In genomic region chr9:76394896-76395244, GRCh38 we compare ENCODE assay signal across 8 cellular contexts. TPM values are rescaled to one million over a fixed set of nuclear protein-coding genes. Genes with fewer than 3 reads are reported as not detected.
DNase-seq lines count a peak whose midpoint lies in the region; ATAC-seq and TF ChIP-seq lines count a peak whose summit lies in the region.

No MANE protein-coding gene starts in this region.

- H2AFZ ChIP-seq in ACC112 (ENCODE audit: low read length, unreplicated experiment), result peak overlapping the region; percentile 99

- 3 to 12% methylated on average over 6 to 14 of the region's 14 CpGs for whole genome bisulfite sequencing in endodermal cell (ENCODE audit: insufficient coverage in 1 of 2, insufficient read length in 1 of 2), 2 experiments

- H3K9ac ChIP-seq in endodermal cell (ENCODE audit: extremely low read depth, low read length, poor library complexity, severe bottlenecking), result peak overlapping the region; percentile 93
- peak overlapping the region; percentile 84 to 99 (median 88) for H3K9ac ChIP-seq in subcutaneous abdominal adipose tissue (ENCODE audit: low read length in 5 of 5)

- H3K4me3 Mint-ChIP-seq in activated CD4-positive, alpha-beta T cell treated with anti-CD3 and anti-CD28 coated beads for 36 hours, result peak overlapping the region; percentile 85
- H3K4me3 Mint-ChIP-seq in endodermal cell, result peak overlapping the region; percentile 76

- CTCF ChIA-PET in activated CD4-positive, alpha-beta T cell treated with anti-CD3 and anti-CD28 coated beads for 36 hours (lab: Charles Lee), result interaction anchor here (0.7 to 2.4 kb wide), 9 partner anchors 25 to 1373 kb away, joined by 3 to 10 read pairs (median 6); partner anchors contain the start of gene GCNT1

- intact Hi-C loops in activated CD4-positive, alpha-beta T cell treated with anti-CD3 and anti-CD28 coated beads for 36 hours (cut with DNase I, micrococcal nuclease), result loop anchor here (1.0 to 10.0 kb wide), 15 partner anchors 8 to 1440 kb away; partner anchors contain the start of genes GCNT1 (in 2 of the 2), VPS13A (in 2 of the 2), C9orf40 (in 1 of the 2) and CARNMT1 (in 1 of the 2)

- peaks cover 21% of the 10 kb centered on the region for H3K36me3 Mint-ChIP-seq in activated CD4-positive, alpha-beta T cell treated with anti-CD3 and anti-CD28 coated beads for 36 hours (ENCODE audit: low read depth)
- H3K36me3 Mint-ChIP-seq in endodermal cell (ENCODE audit: low read depth), result peaks cover 27% of the 10 kb centered on the region

- ATAC-seq in GM18519 (IDR thresholded peaks at IDR 0.05; ENCODE audit: low FRiP score, unreplicated experiment) (peak; percentile 52), HG03045 (IDR thresholded peaks at IDR 0.05; ENCODE audit: unreplicated experiment) (peak; percentile 43)
- peak; percentile 66 for ATAC-seq in activated CD4-positive, alpha-beta T cell treated with anti-CD3 and anti-CD28 coated beads for 36 hours

- H3K79me2 ChIP-seq in ACC112 (ENCODE audit: control insufficient read depth, insufficient read depth, low read length, unreplicated experiment), result peaks cover 14% of the 10 kb centered on the region

- H3K9me3 ChIP-seq in endodermal cell (ENCODE audit: control insufficient read depth, low read length) (peaks cover 11% of the 10 kb centered on the region), subcutaneous abdominal adipose tissue (ENCODE audit: control insufficient read depth in 5 of 5, low read length in 5 of 5) (peaks cover 0 to 4% (median 0%) of the 10 kb centered on the region in 5 donors)

- peak overlapping the region; percentile 95 for H3K27ac Mint-ChIP-seq in activated CD4-positive, alpha-beta T cell treated with anti-CD3 and anti-CD28 coated beads for 36 hours
- H3K27ac Mint-ChIP-seq in endodermal cell, result peak overlapping the region; percentile 96

- H3K4me3 ChIP-seq in ACC112 (ENCODE audit: low read depth, low read length) (peak overlapping the region; percentile 98), endodermal cell (ENCODE audit: low read length) (peak overlapping the region; percentile 99), subcutaneous abdominal adipose tissue (ENCODE audit: low read depth in 1 of 5, low read length in 5 of 5) (peak overlapping the region; percentile 73 to 98 (median 91))

- no peaks in the 10 kb centered on the region for H3K27me3 Mint-ChIP-seq in activated CD4-positive, alpha-beta T cell treated with anti-CD3 and anti-CD28 coated beads for 36 hours
- no peaks in the 10 kb centered on the region for H3K27me3 Mint-ChIP-seq in endodermal cell (ENCODE audit: insufficient read depth)

- H3K4me1 Mint-ChIP-seq in activated CD4-positive, alpha-beta T cell treated with anti-CD3 and anti-CD28 coated beads for 36 hours, result peaks cover 26% of the 10 kb centered on the region
- peaks cover 7% of the 10 kb centered on the region for H3K4me1 Mint-ChIP-seq in endodermal cell

- DNase-seq in NCI-H2196 treated with DMSO at 0.1 percent for 48 hours (lab: John Stamatoyannopoulos, UW; ENCODE audit: unreplicated experiment), result peak; percentile 54
- peak; percentile 75 for DNase-seq in activated CD4-positive, alpha-beta T cell treated with anti-CD3 and anti-CD28 coated beads for 36 hours
- peak; percentile 87 for DNase-seq in endodermal cell
- DNase-seq in mucosa of gallbladder (ENCODE audit: low spot score), result peak; percentile 52

- H3K36me3 ChIP-seq in ACC112 (ENCODE audit: insufficient read depth, low read length) (peaks cover 11% of the 10 kb centered on the region), endodermal cell (ENCODE audit: control insufficient read depth, insufficient read depth, low read length) (peaks cover 24% of the 10 kb centered on the region), subcutaneous abdominal adipose tissue (ENCODE audit: control insufficient read depth in 5 of 5, insufficient read depth in 5 of 5, low read length in 5 of 5) (peaks cover 0 to 3% (median 0%) of the 10 kb centered on the region in 5 donors)

- H3K9me3 Mint-ChIP-seq in activated CD4-positive, alpha-beta T cell treated with anti-CD3 and anti-CD28 coated beads for 36 hours (ENCODE audit: low read depth), result peaks cover 6% of the 10 kb centered on the region
- H3K9me3 Mint-ChIP-seq in endodermal cell, result peaks cover 8% of the 10 kb centered on the region

- POLR2A ChIA-PET in activated CD4-positive, alpha-beta T cell treated with anti-CD3 and anti-CD28 coated beads for 36 hours (lab: Charles Lee), result interaction anchor here (0.7 to 1.5 kb wide), 5 partner anchors 10 to 1307 kb away, joined by 3 to 7 read pairs (median 4); partner anchors contain the start of genes GCNT1, NMRK1 and OSTF1

- no peak for TF ChIP-seq CTCF in endodermal cell (conservative IDR thresholded peaks at IDR 0.05)

- H3K27me3 ChIP-seq in ACC112 (ENCODE audit: insufficient read depth, low read length) (no peaks in the 10 kb centered on the region), endodermal cell (ENCODE audit: control insufficient read depth, insufficient read depth, low read length, poor library complexity, severe bottlenecking) (no peaks in the 10 kb centered on the region), subcutaneous abdominal adipose tissue (ENCODE audit: control insufficient read depth in 5 of 5, insufficient read depth in 4 of 5, low read length in 5 of 5) (no peaks in the 10 kb centered on the region)

- H3K27ac ChIP-seq in ACC112 (ENCODE audit: low read depth, low read length) (peak overlapping the region; percentile 94), endodermal cell (ENCODE audit: low read depth, low read length) (peak overlapping the region; percentile 96), subcutaneous abdominal adipose tissue (ENCODE audit: low read depth, low read length) (peak overlapping the region; percentile 97)

- H3K4me1 ChIP-seq in ACC112 (ENCODE audit: control insufficient read depth, insufficient read depth, low read length, unreplicated experiment), result peaks cover 7% of the 10 kb centered on the region
- H3K4me1 ChIP-seq in endodermal cell (ENCODE audit: control insufficient read depth, insufficient read depth, low read length), result no peaks in the 10 kb centered on the region
- peaks cover 0 to 21% (median 16%) of the 10 kb centered on the region in 5 donors for H3K4me1 ChIP-seq in subcutaneous abdominal adipose tissue (ENCODE audit: control insufficient read depth in 5 of 5, insufficient read depth in 5 of 5, low read length in 5 of 5)

RNA-seq across cellular contexts. Expression of gene RFK, which starts 0.6 kb away (rescaled TPM):
- total RNA-seq in activated CD4-positive, alpha-beta T cell treated with anti-CD3 and anti-CD28 coated beads for 36 hours, result 1 to 10 TPM; 7.0 to 8.3 TPM
- total RNA-seq in endodermal cell, result 10 to 100 TPM; 16.5 to 17.4 TPM
- 22.9 TPM for polyA plus RNA-seq in endodermal cell (2013, experiment 1 of 2)
- polyA plus RNA-seq in endodermal cell (2013, experiment 2 of 2), result 21.8 TPM
- 30.6 TPM for total RNA-seq in mucosa of gallbladder

Comparison
In these comparisons a context has a peak if more than half of its experiments do, and no peak if none do; other contexts are left out.
1. Peak in every context shown above with its lines: DNase-seq, ATAC-seq, H3K4me3 ChIP-seq and H3K27ac ChIP-seq.